ENCODE assay signal across 32 cellular contexts in genomic region chr14:81938341-81938740, GRCh38.
"Had no signal": no experiment of that assay in that cellular context is flagged by ENCODE, and none has a peak within 500 bp of the region (broad histone marks: within the 10 kb centered on the region; RNA-seq: fewer than 3 reads in every experiment).

No MANE protein-coding gene starts in this region.

- H3K4me3 ChIP-seq: adrenal gland, ascending aorta, body of pancreas, breast epithelium, cardiac muscle cell had no signal

- H3K36me3 ChIP-seq: adrenal gland, ascending aorta, brain microvascular endothelial cell, breast epithelium, cardiac muscle cell had no signal

- H3K9me3 ChIP-seq: adrenal gland, ascending aorta, body of pancreas, breast epithelium had no signal

- H3K27me3 ChIP-seq: adrenal gland, ascending aorta, body of pancreas, brain microvascular endothelial cell, breast epithelium, cardiac muscle cell had no signal

- H3K27ac ChIP-seq: adrenal gland, ascending aorta, body of pancreas, brain microvascular endothelial cell, breast epithelium, cardiac muscle cell had no signal

- DNase-seq: activated effector memory CD4-positive, alpha-beta T cell treated with anti-CD3 and anti-CD28 coated beads, Interleukin-2, amount 50 U/mL, for 16 hours; activated effector memory CD4-positive, alpha-beta T cell treated with Interleukin-2 at 50 U/mL for 16 hours; activated gamma-delta T cell; activated gamma-delta T cell treated with Interleukin-2 at 50 U/mL for 16 hours; activated naive CD4-positive, alpha-beta T cell; activated naive CD4-positive, alpha-beta T cell treated with anti-CD3 and anti-CD28 coated beads for 36 hours; activated naive CD4-positive, alpha-beta T cell treated with anti-CD3 and anti-CD28 coated beads, Interleukin-2, amount 10 ng/mL, durations not matched to agents 7 days and 5 days; activated naive CD4-positive, alpha-beta T cell treated with anti-CD3 and anti-CD28 coated beads, Interleukin-2, amount 50 U/mL, for 16 hours; activated naive CD4-positive, alpha-beta T cell treated with Interleukin-2 at 50 U/mL for 16 hours; activated naive CD8-positive, alpha-beta T cell treated with anti-CD3 and anti-CD28 coated beads for 36 hours; activated naive CD8-positive, alpha-beta T cell treated with anti-CD3 and anti-CD28 coated beads, Interleukin-2, amount 10 ng/mL, durations not matched to agents 7 days and 5 days; activated naive CD8-positive, alpha-beta T cell treated with anti-CD3 and anti-CD28 coated beads, Interleukin-2, amount 50 U/mL, for 24 hours; activated T-cell treated with anti-CD3 and anti-CD28 coated beads for 4 hours; activated T-cell treated with anti-CD3 and anti-CD28 coated beads, Interleukin-2, amount 50 U/mL, for 1 hour; activated T-cell treated with anti-CD3 and anti-CD28 coated beads, Interleukin-2, amount 50 U/mL, for 24 hours; activated T-cell treated with anti-CD3 and anti-CD28 coated beads, Interleukin-2, amount 50 U/mL, for 4 hours; activated T-cell treated with anti-CD3 and anti-CD28 coated beads, Interleukin-2, amount 50 U/mL, for 48 hours; activated T-cell treated with anti-CD3 and anti-CD28 coated beads, Interleukin-2, amount 50 U/mL, for 72 hours; adrenal gland; amniotic stem cell; amygdala; anterior cingulate cortex; aorta; body of pancreas; brain microvascular endothelial cell; central memory CD4-positive, alpha-beta T cell; cerebellar nuclear complex had no signal

- H3K4me1 ChIP-seq: adrenal gland, ascending aorta, breast epithelium had no signal

- ATAC-seq: activated naive CD4-positive, alpha-beta T cell treated with anti-CD3 and anti-CD28 coated beads, Interleukin-2, amount 50 U/mL, for 72 hours; activated naive CD8-positive, alpha-beta T cell treated with anti-CD3 and anti-CD28 coated beads, Interleukin-2, amount 50 U/mL, for 24 hours; activated T-cell treated with anti-CD3 and anti-CD28 coated beads, Interleukin-2, amount 50 U/mL, for 4 hours; activated T-cell treated with anti-CD3 and anti-CD28 coated beads, Interleukin-2, amount 50 U/mL, for 72 hours; activated T-helper 17 cell treated with anti-CD3 and anti-CD28 coated beads, Interleukin-2, amount 50 U/mL, for 72 hours; body of pancreas had no signal
